21 cellular contexts compared by ENCODE assay signal in genomic region chr14:61514927-61515326, GRCh38.
DNase-seq lines count a peak whose midpoint lies in the region; ATAC-seq and TF ChIP-seq lines count a peak whose summit lies in the region.
"Had no signal": no experiment of that assay in that cellular context is flagged by ENCODE, and none has a peak within 500 bp of the region (broad histone marks: within the 10 kb centered on the region; RNA-seq: fewer than 3 reads in every experiment).

No MANE protein-coding gene starts in this region.

- H3K27ac ChIP-seq in RWPE2 (ENCODE audit: poor library complexity, severe bottlenecking) = peak overlapping the region; percentile 90
- peak overlapping the region; percentile 91 for H3K27ac ChIP-seq in epithelial cell of prostate
- H3K27ac ChIP-seq: coronary artery, gastroesophageal sphincter had no signal

- no peak for ATAC-seq in activated T-cell treated with anti-CD3 and anti-CD28 coated beads, Interleukin-2, amount 50 U/mL, for 72 hours (replicated peaks in 1 of 2)
- ATAC-seq in RWPE2 (ENCODE audit: low read depth) = no peak
- ATAC-seq in stimulated activated effector memory CD8-positive, alpha-beta T cell treated with anti-CD3 and anti-CD28 coated beads, Interleukin-12 subunit alpha, Interleukin-12 subunit beta, amount 100 ng/mL, for 72 hours = no peak
- no peak for ATAC-seq in GM19452 (IDR thresholded peaks at IDR 0.05; ENCODE audit: unreplicated experiment)
- ATAC-seq in GM21723 (IDR thresholded peaks at IDR 0.05; ENCODE audit: unreplicated experiment) = no peak
- ATAC-seq: gastroesophageal sphincter, sciatic nerve had no signal

- peaks cover 8 to 24% of the 10 kb centered on the region in 2 donors for H3K36me3 Mint-ChIP-seq in activated T-cell treated with anti-CD3 and anti-CD28 coated beads, Interleukin-2, amount 50 U/mL, for 72 hours (ENCODE audit: insufficient read depth in 2 of 2)
- H3K36me3 Mint-ChIP-seq in stimulated activated effector memory CD8-positive, alpha-beta T cell treated with anti-CD3 and anti-CD28 coated beads, Interleukin-12 subunit alpha, Interleukin-12 subunit beta, amount 100 ng/mL, for 72 hours = peaks cover 82% of the 10 kb centered on the region

- H3K27ac Mint-ChIP-seq in activated T-cell treated with anti-CD3 and anti-CD28 coated beads, Interleukin-2, amount 50 U/mL, for 72 hours = peak overlapping the region; percentile 90
- H3K27ac Mint-ChIP-seq in stimulated activated effector memory CD8-positive, alpha-beta T cell treated with anti-CD3 and anti-CD28 coated beads, Interleukin-12 subunit alpha, Interleukin-12 subunit beta, amount 100 ng/mL, for 72 hours = peak overlapping the region; percentile 40

- no peak overlapping the region for H3K4me3 Mint-ChIP-seq in activated T-cell treated with anti-CD3 and anti-CD28 coated beads, Interleukin-2, amount 50 U/mL, for 72 hours
- no peak overlapping the region for H3K4me3 Mint-ChIP-seq in stimulated activated effector memory CD8-positive, alpha-beta T cell treated with anti-CD3 and anti-CD28 coated beads, Interleukin-12 subunit alpha, Interleukin-12 subunit beta, amount 100 ng/mL, for 72 hours

- no peak overlapping the region for H3K4me3 ChIP-seq in RWPE2 (ENCODE audit: severe bottlenecking)
- H3K4me3 ChIP-seq: coronary artery, gastroesophageal sphincter, left lung had no signal

- no peaks in the 10 kb centered on the region for H3K9me3 Mint-ChIP-seq in activated T-cell treated with anti-CD3 and anti-CD28 coated beads, Interleukin-2, amount 50 U/mL, for 72 hours
- H3K9me3 Mint-ChIP-seq in stimulated activated effector memory CD8-positive, alpha-beta T cell treated with anti-CD3 and anti-CD28 coated beads, Interleukin-12 subunit alpha, Interleukin-12 subunit beta, amount 100 ng/mL, for 72 hours = no peaks in the 10 kb centered on the region

- 0 out of 2 replicates have a peak, but pooled peaks cover 4% of the 10 kb centered on the region for H3K36me3 ChIP-seq in RWPE2 (ENCODE audit: low read depth)
- H3K36me3 ChIP-seq: gastroesophageal sphincter, left lung had no signal

- DNase-seq in activated T-cell treated with anti-CD3 and anti-CD28 coated beads, Interleukin-2, amount 50 U/mL, for 72 hours = no peak
- DNase-seq in activated T-cell treated with anti-CD3 and anti-CD28 coated beads for 4 hours (no peak), RWPE2 (ENCODE audit: low spot score) (no peak), epithelial cell of prostate (ENCODE audit: low read depth, low spot score) (no peak), dermis blood vessel endothelial cell (no peak)
- DNase-seq in stimulated activated effector memory CD8-positive, alpha-beta T cell treated with anti-CD3 and anti-CD28 coated beads, Interleukin-12 subunit alpha, Interleukin-12 subunit beta, amount 100 ng/mL, for 72 hours (ENCODE audit: low spot score in 2 of 2) = no peak
- DNase-seq: activated CD4-positive, alpha-beta T cell treated with anti-CD3 and anti-CD28 coated beads for 1 hour; Calu3; H7; hypothalamus; KBM-7; left lung; MM.1S; NCI-H1436; NCI-H2107; T-helper 1 cell had no signal

- H3K9me3 ChIP-seq in RWPE2 (ENCODE audit: severe bottlenecking) = no peaks in the 10 kb centered on the region
- H3K9me3 ChIP-seq: gastroesophageal sphincter, left lung had no signal

- H3K27me3 Mint-ChIP-seq in activated T-cell treated with anti-CD3 and anti-CD28 coated beads, Interleukin-2, amount 50 U/mL, for 72 hours (ENCODE audit: low read depth) = no peaks in the 10 kb centered on the region

- H3K27me3 ChIP-seq in RWPE2 (ENCODE audit: insufficient read depth, poor library complexity, severe bottlenecking) = no peaks in the 10 kb centered on the region
- H3K27me3 ChIP-seq: gastroesophageal sphincter, left lung had no signal

- no peak for TF ChIP-seq CTCF in RWPE2 (IDR thresholded peaks at IDR 0.05; ENCODE audit: poor library complexity, severe bottlenecking)

- peaks cover 96% of the 10 kb centered on the region for H3K4me1 Mint-ChIP-seq in activated T-cell treated with anti-CD3 and anti-CD28 coated beads, Interleukin-2, amount 50 U/mL, for 72 hours (ENCODE audit: low read depth)
- peaks cover 77% of the 10 kb centered on the region for H3K4me1 Mint-ChIP-seq in stimulated activated effector memory CD8-positive, alpha-beta T cell treated with anti-CD3 and anti-CD28 coated beads, Interleukin-12 subunit alpha, Interleukin-12 subunit beta, amount 100 ng/mL, for 72 hours

- peaks cover 53% of the 10 kb centered on the region for H3K4me1 ChIP-seq in RWPE2 (ENCODE audit: insufficient read depth, poor library complexity, severe bottlenecking)
